ENCODE assay signal across 20 cellular contexts in genomic region chr16:8402981-8403853, GRCh38.
DNase-seq lines count a peak whose midpoint lies in the region; ATAC-seq and TF ChIP-seq lines count a peak whose summit lies in the region.
"Had no signal": no experiment of that assay in that cellular context is flagged by ENCODE, and none has a peak within 500 bp of the region (broad histone marks: within the 10 kb centered on the region; RNA-seq: fewer than 3 reads in every experiment).

No MANE protein-coding gene starts in this region.

- no peaks in the 10 kb centered on the region for H3K9me3 ChIP-seq in hepatocyte (ENCODE audit: low read depth)
- H3K9me3 ChIP-seq in mucosa of stomach (ENCODE audit: control insufficient read depth, low read length) = no peaks in the 10 kb centered on the region
- H3K9me3 ChIP-seq: BE2C had no signal

- H3K4me1 ChIP-seq in hepatocyte (ENCODE audit: insufficient read depth) (no peaks in the 10 kb centered on the region), mucosa of stomach (ENCODE audit: control insufficient read depth, insufficient read depth, low read length) (peaks cover 6% of the 10 kb centered on the region)
- H3K4me1 ChIP-seq: BE2C had no signal

- no peak overlapping the region for H3K9ac ChIP-seq in mucosa of stomach (ENCODE audit: low read length)

- H3K4me3 ChIP-seq in hepatocyte (no peak overlapping the region), mucosa of stomach (ENCODE audit: low read length) (peak overlapping the region; percentile 22)

- H2AFZ ChIP-seq in hepatocyte = no peak overlapping the region

- H4K20me1 ChIP-seq in hepatocyte (ENCODE audit: insufficient read depth, poor library complexity, severe bottlenecking) = no peaks in the 10 kb centered on the region

- in situ Hi-C loops in ACHN (cut with HindIII; ENCODE audit: low pct_ligation_motif_present, low pct_unique_long_range_greater_than_20kb, low sequenced_read_pairs) = no loop called here

- 66% methylated on average over 11 of the region's 11 CpGs for WGBS in hepatocyte (ENCODE audit: low lambda C conversion rate, missing lambda C conversion rate)

- no peaks in the 10 kb centered on the region for H3K27me3 ChIP-seq in hepatocyte
- no peaks in the 10 kb centered on the region for H3K27me3 ChIP-seq in mucosa of stomach (ENCODE audit: control insufficient read depth, insufficient read depth, low read length)
- H3K27me3 ChIP-seq: BE2C had no signal

- H3K9me2 ChIP-seq in hepatocyte (replicated peaks; ENCODE audit: insufficient read depth) = no peaks in the 10 kb centered on the region

- peak overlapping the region; percentile 43 for H3K4me2 ChIP-seq in hepatocyte

- no peak for ATAC-seq in HG02870 (IDR thresholded peaks at IDR 0.05; ENCODE audit: unreplicated experiment)
- ATAC-seq: CD8-positive, alpha-beta T cell had no signal

- no peaks in the 10 kb centered on the region for H3K79me2 ChIP-seq in hepatocyte

- H3K27ac ChIP-seq in hepatocyte = peak overlapping the region; percentile 30
- H3K27ac ChIP-seq: 22Rv1 had no signal

- no peak for TF ChIP-seq CTCF in hepatocyte (IDR thresholded peaks at IDR 0.05; ENCODE audit: poor library complexity)

- DNase-seq in DMS79 treated with DMSO at 0.1 percent for 48 hours (lab: John Stamatoyannopoulos, UW) (peak; percentile 1), DMS79 (lab: John Stamatoyannopoulos, UW) (no peak), hepatocyte (ENCODE audit: low spot score) (peak; percentile 38), inferior parietal cortex (ENCODE audit: extremely low spot score) (no peak), SK-N-DZ (ENCODE audit: low spot score) (no peak), ACHN (no peak)
- DNase-seq: BE2C; CD8-positive, alpha-beta T cell; GOT3; KBM-7; NCI-H1048; NCI-H1436 treated with DMSO at 0.1 percent for 48 hours; NCI-H2081; NCI-H2227 treated with DMSO at 0.1 percent for 48 hours; NCI-H524 treated with DMSO at 0.1 percent for 48 hours; RPMI8226; SIG-M5 had no signal

- no peaks in the 10 kb centered on the region for H3K36me3 ChIP-seq in hepatocyte (replicated peaks; ENCODE audit: insufficient read depth, low read depth)
- H3K36me3 ChIP-seq in mucosa of stomach (ENCODE audit: control insufficient read depth, insufficient read depth, low read length) = no peaks in the 10 kb centered on the region
- H3K36me3 ChIP-seq: BE2C had no signal

Comparison
In these comparisons a context has a peak if more than half of its experiments do, and no peak if none do; other contexts are left out.
1. DNase-seq: peak in DMS79 treated with DMSO at 0.1 percent for 48 hours (single experiment) and hepatocyte (single experiment); none in DMS79 (single experiment), inferior parietal cortex (single experiment), SK-N-DZ (single experiment) and ACHN (single experiment).